12 cellular contexts compared by ENCODE assay signal in the genomic region with DNA sequence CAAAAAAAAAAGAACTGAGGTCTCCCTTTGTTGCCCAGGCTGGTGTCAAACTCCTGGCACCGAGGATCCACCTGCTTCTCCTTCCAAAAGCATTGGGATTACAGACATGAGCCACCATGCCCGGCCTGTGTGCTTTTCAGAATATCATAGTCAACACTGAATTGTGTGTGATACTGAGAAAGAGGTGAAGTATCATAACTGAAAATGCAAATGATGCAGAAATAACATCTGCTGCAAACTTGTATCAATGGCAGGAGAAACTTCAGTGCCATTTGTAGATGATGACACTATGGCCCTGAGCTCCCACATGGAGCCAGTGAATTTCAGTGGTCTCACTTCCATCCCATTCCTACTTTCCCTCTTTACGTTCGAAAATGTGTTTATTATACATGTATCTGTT. TPM values are rescaled to one million over a fixed set of nuclear protein-coding genes. Genes with fewer than 3 reads are reported as not detected.
DNase-seq lines count a peak whose midpoint lies in the region; ATAC-seq and TF ChIP-seq lines count a peak whose summit lies in the region.
"Had no signal": no experiment of that assay in that cellular context is flagged by ENCODE, and none has a peak within 500 bp of the region (broad histone marks: within the 10 kb centered on the region; RNA-seq: fewer than 3 reads in every experiment).

No MANE protein-coding gene starts in this region.

- peaks cover 7% of the 10 kb centered on the region for H3K4me1 Mint-ChIP-seq in activated T-helper 17 cell treated with anti-CD3 and anti-CD28 coated beads, Interleukin-2, amount 50 U/mL, for 72 hours
- H3K4me1 Mint-ChIP-seq in mesothelial cell of epicardium = peaks cover 6% of the 10 kb centered on the region

- H3K36me3 Mint-ChIP-seq in activated T-helper 17 cell treated with anti-CD3 and anti-CD28 coated beads, Interleukin-2, amount 50 U/mL, for 72 hours (ENCODE audit: low read depth) = no peaks in the 10 kb centered on the region
- no peaks in the 10 kb centered on the region for H3K36me3 Mint-ChIP-seq in mesothelial cell of epicardium

- no peak overlapping the region for H3K27ac Mint-ChIP-seq in activated T-helper 17 cell treated with anti-CD3 and anti-CD28 coated beads, Interleukin-2, amount 50 U/mL, for 72 hours
- no peak overlapping the region for H3K27ac Mint-ChIP-seq in mesothelial cell of epicardium
- H3K27ac Mint-ChIP-seq: stimulated activated naive CD8-positive, alpha-beta T cell treated with anti-CD3 and anti-CD28 coated beads, Interleukin-15, Interleukin-2, amounts not matched to agents 100 ng/mL and 50 ng/mL, for 24 hours had no signal

- no peak for TF ChIP-seq CTCF in mesothelial cell of epicardium (IDR thresholded peaks at IDR 0.05; ENCODE audit: unreplicated experiment)

- H3K27me3 Mint-ChIP-seq in activated T-helper 17 cell treated with anti-CD3 and anti-CD28 coated beads, Interleukin-2, amount 50 U/mL, for 72 hours = no peaks in the 10 kb centered on the region
- H3K27me3 Mint-ChIP-seq in mesothelial cell of epicardium (ENCODE audit: low read depth) = no peaks in the 10 kb centered on the region
- H3K27me3 Mint-ChIP-seq: IgD-negative memory B cell; stimulated activated naive CD8-positive, alpha-beta T cell treated with anti-CD3 and anti-CD28 coated beads, Interleukin-15, Interleukin-2, amounts not matched to agents 100 ng/mL and 50 ng/mL, for 24 hours had no signal

- no peak overlapping the region for H3K4me3 Mint-ChIP-seq in activated T-helper 17 cell treated with anti-CD3 and anti-CD28 coated beads, Interleukin-2, amount 50 U/mL, for 72 hours
- no peak overlapping the region for H3K4me3 Mint-ChIP-seq in mesothelial cell of epicardium
- H3K4me3 Mint-ChIP-seq: stimulated activated naive CD8-positive, alpha-beta T cell treated with anti-CD3 and anti-CD28 coated beads, Interleukin-15, Interleukin-2, amounts not matched to agents 100 ng/mL and 50 ng/mL, for 24 hours had no signal

- H3K9me3 Mint-ChIP-seq in activated T-helper 17 cell treated with anti-CD3 and anti-CD28 coated beads, Interleukin-2, amount 50 U/mL, for 72 hours = no peaks in the 10 kb centered on the region
- H3K9me3 Mint-ChIP-seq in mesothelial cell of epicardium = no peaks in the 10 kb centered on the region
- H3K9me3 Mint-ChIP-seq: IgD-negative memory B cell; stimulated activated naive CD8-positive, alpha-beta T cell treated with anti-CD3 and anti-CD28 coated beads, Interleukin-15, Interleukin-2, amounts not matched to agents 100 ng/mL and 50 ng/mL, for 24 hours had no signal

- peak; percentile 77 for ATAC-seq in GM18873 (IDR thresholded peaks at IDR 0.05; ENCODE audit: low FRiP score, unreplicated experiment)
- peak; percentile 70 for ATAC-seq in GM21576 (IDR thresholded peaks at IDR 0.05; ENCODE audit: unreplicated experiment)
- peak; percentile 48 for ATAC-seq in HG03097 (IDR thresholded peaks at IDR 0.05; ENCODE audit: low FRiP score, unreplicated experiment)
- ATAC-seq in activated T-helper 17 cell treated with anti-CD3 and anti-CD28 coated beads, Interleukin-2, amount 50 U/mL, for 72 hours (replicated peaks) = peak; percentile 61
- ATAC-seq: activated CD4-positive, CD25-positive, alpha-beta regulatory T cell treated with anti-CD3 and anti-CD28 coated beads, Interleukin-2, amount 50 U/mL, for 24 hours had no signal

- DNase-seq in NCI-H2029 treated with DMSO at 0.1 percent for 48 hours (lab: John Stamatoyannopoulos, UW) (no peak), GF-D8 (lab: John Stamatoyannopoulos, UW) (no peak), mesothelial cell of epicardium (ENCODE audit: low spot score in 2 of 2, unreplicated experiment in 2 of 2) (no peak), NCI-H226 (no peak)
- DNase-seq: NCI-H2171 had no signal

RNA-seq across cellular contexts. Expression of gene IL12A, which starts 21.9 kb away (rescaled TPM):
- total RNA-seq in activated T-helper 17 cell treated with anti-CD3 and anti-CD28 coated beads, Interleukin-2, amount 50 U/mL, for 72 hours = 1 to 10 TPM in 1 of 2 donors, not detected in 1; 1.8 TPM
- total RNA-seq in mesothelial cell of epicardium = not detected in 3 replicates
